18 cellular contexts compared by ENCODE assay signal in the genomic region with DNA sequence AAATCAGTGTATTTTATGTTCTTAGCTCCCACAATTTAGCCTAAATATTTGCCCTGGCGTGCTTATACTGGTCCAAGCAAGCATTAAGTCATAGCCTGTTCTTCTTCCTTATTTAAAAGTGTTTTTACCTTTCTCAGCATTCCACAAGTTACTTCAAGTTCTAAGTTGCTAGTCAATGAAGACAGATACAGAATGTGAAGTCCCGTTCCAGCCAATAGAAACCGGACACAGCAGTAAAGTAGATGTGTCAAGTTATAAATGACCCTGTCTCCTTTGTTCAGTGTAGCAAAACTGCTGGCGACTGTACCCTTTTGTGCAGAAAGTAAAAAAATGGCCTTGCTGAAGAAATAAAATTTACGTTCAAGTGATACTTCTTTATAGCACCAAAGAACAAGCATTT. TPM values are rescaled to one million over a fixed set of nuclear protein-coding genes. Genes with fewer than 3 reads are reported as not detected.
A peak's percentile ranks its signal among the peaks of the same experiment; 100 is the strongest.
DNase-seq lines count a peak whose midpoint lies in the region; TF ChIP-seq lines count a peak whose summit lies in the region.
"Had no signal": no experiment of that assay in that cellular context is flagged by ENCODE, and none has a peak within 500 bp of the region (broad histone marks: within the 10 kb centered on the region; RNA-seq: fewer than 3 reads in every experiment).

No MANE protein-coding gene starts in this region.

- H3K9ac ChIP-seq in ES-I3 (ENCODE audit: low read depth, low read length) (peak overlapping the region; percentile 4; the same call in 1 of the 2 replicates), OCI-LY1 (ENCODE audit: low read length) (peak overlapping the region; percentile 93; the same call in 1 of the 2 replicates)

- H3K27me3 Mint-ChIP-seq in osteocyte (ENCODE audit: unreplicated experiment), result no peaks in the 10 kb centered on the region

- H2AFZ ChIP-seq in OCI-LY1 (ENCODE audit: low read length), result no peak overlapping the region

- peak overlapping the region; percentile 97 for H3K4me3 ChIP-seq in OCI-LY1 (ENCODE audit: low read depth, low read length, poor library complexity, severe bottlenecking)

- no peaks in the 10 kb centered on the region for H3K9me2 ChIP-seq in OCI-LY1 (ENCODE audit: low read depth, low read length)

- H3K27ac Mint-ChIP-seq in osteocyte (ENCODE audit: unreplicated experiment), result peak overlapping the region; percentile 52

- H4K20me1 ChIP-seq in OCI-LY1 (ENCODE audit: insufficient read depth, low read length), result no peaks in the 10 kb centered on the region

- TF ChIP-seq CTCF in OCI-LY1 (IDR thresholded peaks at IDR 0.05; ENCODE audit: low read length) (no peak), osteocyte (IDR thresholded peaks at IDR 0.05) (no peak)

- H3K27ac ChIP-seq in OCI-LY1 (ENCODE audit: low read depth, low read length, poor library complexity, severe bottlenecking), result peak overlapping the region; percentile 66
- peak overlapping the region; percentile 67 for H3K27ac ChIP-seq in epithelial cell of prostate
- H3K27ac ChIP-seq: C4-2B, SK-N-MC, VCaP had no signal

- peak overlapping the region; percentile 77 for H3K4me2 ChIP-seq in OCI-LY1 (ENCODE audit: low read length)

- H3K4me1 Mint-ChIP-seq in osteocyte (ENCODE audit: unreplicated experiment), result peaks cover 46% of the 10 kb centered on the region

- H3K9me3 Mint-ChIP-seq in osteocyte (ENCODE audit: unreplicated experiment), result no peaks in the 10 kb centered on the region
- H3K9me3 Mint-ChIP-seq: H9 had no signal

- peaks cover 46% of the 10 kb centered on the region for H3K79me2 ChIP-seq in OCI-LY1 (ENCODE audit: insufficient read depth, low read length)

- H3K4me3 Mint-ChIP-seq in osteocyte (ENCODE audit: unreplicated experiment), result no peak overlapping the region

- H3K27me3 ChIP-seq in OCI-LY1 (ENCODE audit: insufficient read depth, low read length), result no peaks in the 10 kb centered on the region

- DNase-seq in epithelial cell of prostate (ENCODE audit: low read depth, low spot score), result no peak
- no peak for DNase-seq in osteocyte (ENCODE audit: extremely low spot score, unreplicated experiment)
- no peak for DNase-seq in NCI-H128 (lab: John Stamatoyannopoulos, UW; ENCODE audit: unreplicated experiment)
- DNase-seq in islet precursor cell, result no peak
- no peak for DNase-seq in activated CD4-positive, CD25-positive, alpha-beta regulatory T cell treated with anti-CD3 and anti-CD28 coated beads, Interleukin-2, amount 50 U/mL, for 72 hours
- DNase-seq in COLO829 (ENCODE audit: low spot score), result no peak
- DNase-seq: activated effector memory CD4-positive, alpha-beta T cell treated with anti-CD3 and anti-CD28 coated beads, Interleukin-2, amount 50 U/mL, for 16 hours; foreskin fibroblast; H9; NCI-H1417 treated with DMSO at 0.1 percent for 48 hours; NCI-H345; nucleus accumbens had no signal

- H3K36me3 ChIP-seq in ES-I3 (ENCODE audit: insufficient read depth, low read length), result peaks cover 14% of the 10 kb centered on the region
- peaks cover 47% of the 10 kb centered on the region for H3K36me3 ChIP-seq in OCI-LY1 (ENCODE audit: insufficient read depth, low read length)

- peaks cover 15% of the 10 kb centered on the region for H3K36me3 Mint-ChIP-seq in osteocyte (ENCODE audit: unreplicated experiment)

- no peaks in the 10 kb centered on the region for H3F3A ChIP-seq in OCI-LY1 (ENCODE audit: insufficient read depth, low read length)

- H3K9me3 ChIP-seq in ES-I3 (ENCODE audit: control insufficient read depth, insufficient read depth, low read length) (no peaks in the 10 kb centered on the region), OCI-LY1 (ENCODE audit: low read length) (no peaks in the 10 kb centered on the region)

- H3K4me1 ChIP-seq in ES-I3 (ENCODE audit: insufficient read depth, low read length) (no peaks in the 10 kb centered on the region), OCI-LY1 (ENCODE audit: insufficient read depth, low read length, severe bottlenecking) (peaks cover 42% of the 10 kb centered on the region)

RNA-seq across cellular contexts. Expression of gene SNAPC1, which starts 3.9 kb away (rescaled TPM):
- 8.9 and 9.1 TPM in 2 replicates for total RNA-seq in osteocyte

RNA-seq across cellular contexts. Expression of gene SYT16, which starts 46.4 kb away (rescaled TPM):
- 0.78 and 0.86 TPM in 2 replicates for total RNA-seq in osteocyte
- total RNA-seq: activated CD8-positive, alpha-beta memory T cell treated with anti-CD3 and anti-CD28 coated beads for 36 hours had no signal
